ENCODE assay signal across 2 cellular contexts in the genomic region with DNA sequence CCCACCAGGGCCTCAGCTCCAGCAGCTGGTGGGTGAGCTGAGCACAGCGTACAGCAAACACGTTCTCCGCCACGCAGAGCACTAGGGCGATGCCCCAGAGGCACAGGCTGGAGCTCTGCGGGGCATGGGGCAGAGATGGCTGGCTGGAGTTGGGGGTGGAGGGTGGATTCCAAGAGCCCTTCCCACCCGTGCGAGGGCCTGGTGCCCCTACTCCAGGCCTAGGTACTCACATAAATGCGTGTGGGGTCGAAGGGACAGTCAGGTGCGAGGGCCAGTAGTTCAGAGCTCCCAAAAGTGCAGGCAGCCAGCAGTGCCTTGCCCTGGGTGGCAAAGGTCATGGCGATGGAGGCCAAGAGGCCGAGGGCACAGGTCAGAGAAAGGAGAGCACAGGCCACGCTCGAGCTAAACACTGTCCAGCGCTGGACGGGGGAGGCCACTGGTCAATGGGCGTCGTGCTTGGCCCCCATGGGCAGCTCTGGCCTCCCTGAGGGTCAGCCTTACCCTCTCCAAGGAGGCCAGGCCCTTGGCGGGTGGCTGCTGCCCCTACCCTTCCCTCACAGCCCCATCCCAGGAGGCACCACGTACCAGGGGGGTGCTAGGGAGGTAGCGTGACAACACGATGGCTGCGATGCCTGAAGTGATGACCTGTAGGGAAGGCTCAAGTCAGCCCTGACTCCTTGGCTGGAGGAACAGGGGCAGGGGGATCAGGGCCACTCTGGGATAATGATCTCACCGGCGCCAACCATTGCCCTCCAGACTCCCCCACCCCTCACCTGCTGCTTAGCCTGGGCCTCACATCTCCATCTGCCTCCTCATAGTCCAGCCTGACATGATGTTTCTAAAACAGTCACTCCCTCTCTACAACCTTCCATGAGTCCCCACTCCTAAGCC.
A peak's percentile ranks its signal among the peaks of the same experiment; 100 is the strongest.
TF ChIP-seq lines count a peak whose summit lies in the region.

No MANE protein-coding gene starts in this region.

TF ChIP-seq in liver, 16 proteins besides CTCF, POLR2A, EP300 and RAD21:
- TF ChIP-seq, protein P1, sequence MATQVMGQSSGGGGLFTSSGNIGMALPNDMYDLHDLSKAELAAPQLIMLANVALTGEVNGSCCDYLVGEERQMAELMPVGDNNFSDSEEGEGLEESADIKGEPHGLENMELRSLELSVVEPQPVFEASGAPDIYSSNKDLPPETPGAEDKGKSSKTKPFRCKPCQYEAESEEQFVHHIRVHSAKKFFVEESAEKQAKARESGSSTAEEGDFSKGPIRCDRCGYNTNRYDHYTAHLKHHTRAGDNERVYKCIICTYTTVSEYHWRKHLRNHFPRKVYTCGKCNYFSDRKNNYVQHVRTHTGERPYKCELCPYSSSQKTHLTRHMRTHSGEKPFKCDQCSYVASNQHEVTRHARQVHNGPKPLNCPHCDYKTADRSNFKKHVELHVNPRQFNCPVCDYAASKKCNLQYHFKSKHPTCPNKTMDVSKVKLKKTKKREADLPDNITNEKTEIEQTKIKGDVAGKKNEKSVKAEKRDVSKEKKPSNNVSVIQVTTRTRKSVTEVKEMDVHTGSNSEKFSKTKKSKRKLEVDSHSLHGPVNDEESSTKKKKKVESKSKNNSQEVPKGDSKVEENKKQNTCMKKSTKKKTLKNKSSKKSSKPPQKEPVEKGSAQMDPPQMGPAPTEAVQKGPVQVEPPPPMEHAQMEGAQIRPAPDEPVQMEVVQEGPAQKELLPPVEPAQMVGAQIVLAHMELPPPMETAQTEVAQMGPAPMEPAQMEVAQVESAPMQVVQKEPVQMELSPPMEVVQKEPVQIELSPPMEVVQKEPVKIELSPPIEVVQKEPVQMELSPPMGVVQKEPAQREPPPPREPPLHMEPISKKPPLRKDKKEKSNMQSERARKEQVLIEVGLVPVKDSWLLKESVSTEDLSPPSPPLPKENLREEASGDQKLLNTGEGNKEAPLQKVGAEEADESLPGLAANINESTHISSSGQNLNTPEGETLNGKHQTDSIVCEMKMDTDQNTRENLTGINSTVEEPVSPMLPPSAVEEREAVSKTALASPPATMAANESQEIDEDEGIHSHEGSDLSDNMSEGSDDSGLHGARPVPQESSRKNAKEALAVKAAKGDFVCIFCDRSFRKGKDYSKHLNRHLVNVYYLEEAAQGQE (IDR thresholded peaks at IDR 0.05) = no peak
- TF ChIP-seq TAF1 (conservative IDR thresholded peaks at IDR 0.05) = no peak
- TF ChIP-seq HNF4G (IDR thresholded peaks at IDR 0.05) = peak; percentile 77
- TF ChIP-seq HNF4A (conservative IDR thresholded peaks at IDR 0.05) = peak; percentile 93 to 95
- peak; percentile 23 for TF ChIP-seq SP1 (IDR thresholded peaks at IDR 0.05)
- TF ChIP-seq RXRA (IDR thresholded peaks at IDR 0.05) = peak; percentile 91 to 93
- TF ChIP-seq, protein P2, sequence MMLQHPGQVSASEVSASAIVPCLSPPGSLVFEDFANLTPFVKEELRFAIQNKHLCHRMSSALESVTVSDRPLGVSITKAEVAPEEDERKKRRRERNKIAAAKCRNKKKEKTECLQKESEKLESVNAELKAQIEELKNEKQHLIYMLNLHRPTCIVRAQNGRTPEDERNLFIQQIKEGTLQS (IDR thresholded peaks at IDR 0.05) = no peak
- TF ChIP-seq FOXA1 (IDR thresholded peaks at IDR 0.05) = no peak
- peak; percentile 60 for TF ChIP-seq NR2F2 (IDR thresholded peaks at IDR 0.05)

TF ChIP-seq in HepG2, 621 proteins besides CTCF, POLR2A, EP300 and RAD21:
- TF ChIP-seq NPAS2 (CRISPR knock-in tag; IDR thresholded peaks at IDR 0.05; ENCODE audit: borderline replicate concordance) (no peak), TBL1XR1 (IDR thresholded peaks at IDR 0.05; ENCODE audit: borderline replicate concordance, low read length, partially characterized antibody) (no peak), DR1 (CRISPR knock-in tag; IDR thresholded peaks at IDR 0.05) (no peak), ZNF766 (CRISPR knock-in tag; IDR thresholded peaks at IDR 0.05; ENCODE audit: borderline replicate concordance) (no peak), ZNF383 (CRISPR knock-in tag; IDR thresholded peaks at IDR 0.05; ENCODE audit: borderline replicate concordance) (no peak), NKX3-1 (CRISPR knock-in tag; IDR thresholded peaks at IDR 0.05) (no peak)
- TF ChIP-seq, protein P3, sequence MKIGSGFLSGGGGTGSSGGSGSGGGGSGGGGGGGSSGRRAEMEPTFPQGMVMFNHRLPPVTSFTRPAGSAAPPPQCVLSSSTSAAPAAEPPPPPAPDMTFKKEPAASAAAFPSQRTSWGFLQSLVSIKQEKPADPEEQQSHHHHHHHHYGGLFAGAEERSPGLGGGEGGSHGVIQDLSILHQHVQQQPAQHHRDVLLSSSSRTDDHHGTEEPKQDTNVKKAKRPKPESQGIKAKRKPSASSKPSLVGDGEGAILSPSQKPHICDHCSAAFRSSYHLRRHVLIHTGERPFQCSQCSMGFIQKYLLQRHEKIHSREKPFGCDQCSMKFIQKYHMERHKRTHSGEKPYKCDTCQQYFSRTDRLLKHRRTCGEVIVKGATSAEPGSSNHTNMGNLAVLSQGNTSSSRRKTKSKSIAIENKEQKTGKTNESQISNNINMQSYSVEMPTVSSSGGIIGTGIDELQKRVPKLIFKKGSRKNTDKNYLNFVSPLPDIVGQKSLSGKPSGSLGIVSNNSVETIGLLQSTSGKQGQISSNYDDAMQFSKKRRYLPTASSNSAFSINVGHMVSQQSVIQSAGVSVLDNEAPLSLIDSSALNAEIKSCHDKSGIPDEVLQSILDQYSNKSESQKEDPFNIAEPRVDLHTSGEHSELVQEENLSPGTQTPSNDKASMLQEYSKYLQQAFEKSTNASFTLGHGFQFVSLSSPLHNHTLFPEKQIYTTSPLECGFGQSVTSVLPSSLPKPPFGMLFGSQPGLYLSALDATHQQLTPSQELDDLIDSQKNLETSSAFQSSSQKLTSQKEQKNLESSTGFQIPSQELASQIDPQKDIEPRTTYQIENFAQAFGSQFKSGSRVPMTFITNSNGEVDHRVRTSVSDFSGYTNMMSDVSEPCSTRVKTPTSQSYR (CRISPR knock-in tag; IDR thresholded peaks at IDR 0.05; ENCODE audit: borderline replicate concordance) = no peak
